ENCODE assay signal across 22 cellular contexts in the genomic region with DNA sequence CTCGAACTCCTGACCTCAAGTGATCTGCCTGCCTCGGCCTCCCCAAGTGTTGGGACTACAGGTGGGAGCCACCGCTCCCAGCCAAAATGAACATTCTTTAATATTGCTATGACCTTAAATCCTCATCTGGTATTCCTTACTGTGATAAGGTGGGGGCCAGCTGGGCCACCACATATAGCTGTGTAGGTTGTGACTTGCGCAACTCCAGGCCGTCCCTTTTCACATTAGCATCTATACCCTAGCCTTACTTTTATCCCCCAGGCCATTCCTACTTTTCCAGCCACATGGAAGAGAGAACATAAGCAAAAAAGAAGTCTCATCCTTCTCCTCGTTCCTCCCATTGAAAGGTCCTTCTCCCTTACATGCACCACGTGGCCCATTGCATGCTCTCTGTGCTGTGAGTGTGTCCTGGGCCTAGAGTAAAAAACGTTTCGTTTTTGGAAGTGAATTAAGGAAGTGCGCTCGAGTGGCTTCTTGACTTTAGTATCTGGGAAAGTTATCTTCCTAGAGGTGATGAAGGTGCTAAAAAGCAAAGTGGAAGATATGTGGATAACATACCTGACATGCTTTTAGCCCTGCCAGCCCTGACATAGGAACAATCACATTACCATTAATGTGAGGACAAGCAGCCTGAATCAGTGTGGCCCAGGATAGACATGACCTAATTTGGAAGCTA. TPM values are rescaled to one million over a fixed set of nuclear protein-coding genes. Genes with fewer than 3 reads are reported as not detected.
DNase-seq lines count a peak whose midpoint lies in the region; ATAC-seq, FAIRE-seq and TF ChIP-seq lines count a peak whose summit lies in the region.
"Had no signal": no experiment of that assay in that cellular context is flagged by ENCODE, and none has a peak within 500 bp of the region (broad histone marks: within the 10 kb centered on the region; RNA-seq: fewer than 3 reads in every experiment).

No MANE protein-coding gene starts in this region.

- H4K91ac ChIP-seq in mesenchymal stem cell (ENCODE audit: low read length), result no peak overlapping the region

- no peak overlapping the region for H3K4me2 ChIP-seq in astrocyte (ENCODE audit: low read length)
- H3K4me2 ChIP-seq in mesenchymal stem cell (ENCODE audit: low read length, poor library complexity, severe bottlenecking), result no peak overlapping the region

- H2BK120ac ChIP-seq in mesenchymal stem cell (ENCODE audit: low read depth, low read length), result no peak overlapping the region

- H2BK15ac ChIP-seq in mesenchymal stem cell (ENCODE audit: low read depth, poor library complexity, severe bottlenecking), result no peak overlapping the region

- no peaks in the 10 kb centered on the region for H3K79me1 ChIP-seq in mesenchymal stem cell (replicated peaks; ENCODE audit: low read length, poor library complexity, severe bottlenecking)

- 95% methylated on average over 10 of the region's 11 CpGs for WGBS in mesenchymal stem cell

- DNase-seq in M059J (ENCODE audit: low read depth) (peak; percentile 49), astrocyte (ENCODE audit: low read depth) (no peak), mesenchymal stem cell (no peak), type B pancreatic cell (ENCODE audit: extremely low spot score, unreplicated experiment) (no peak), NCI-H1105 treated with DMSO at 0.1 percent for 48 hours (lab: John Stamatoyannopoulos, UW) (no peak)
- DNase-seq: CD4-positive, alpha-beta T cell; effector CD4-positive, alpha-beta T cell; EL; erythroblast; foreskin keratinocyte; naive thymus-derived CD4-positive, alpha-beta T cell; NCI-H1048; NCI-H1930; RPMI8226; stimulated activated CD4-positive, alpha-beta T cell treated with anti-CD3 and anti-CD28 coated beads, Interleukin-4, amount 100 ng/mL, for 4 hours; stimulated activated naive CD4-positive, alpha-beta T cell treated with Interleukin-2 at 50 U/mL for 16 hours had no signal

- H2BK12ac ChIP-seq in mesenchymal stem cell (ENCODE audit: low read length in 2 of 2), result peak overlapping the region; percentile 3 to 26

- no peak for FAIRE-seq in astrocyte (lab: Jason Lieb, UNC)
- FAIRE-seq: GM19239 had no signal

- H2AK5ac ChIP-seq in mesenchymal stem cell (ENCODE audit: low read length, severe bottlenecking), result no peak overlapping the region

- H3K36me3 ChIP-seq in astrocyte (ENCODE audit: insufficient read depth, low read length) (no peaks in the 10 kb centered on the region), mesenchymal stem cell (ENCODE audit: control insufficient read depth in 1 of 2, insufficient read depth in 2 of 2, low read depth in 1 of 2, low read length in 2 of 2) (no peaks in the 10 kb centered on the region)
- H3K36me3 ChIP-seq: ovary, right atrium auricular region had no signal

- H2BK5ac ChIP-seq in mesenchymal stem cell (ENCODE audit: low read depth, low read length, poor library complexity, severe bottlenecking), result no peak overlapping the region

- TF ChIP-seq CTCF in astrocyte (IDR thresholded peaks at IDR 0.05; ENCODE audit: insufficient read depth, low read depth, low read length) (no peak), type B pancreatic cell (conservative IDR thresholded peaks at IDR 0.05) (no peak)

- H3K27me3 Mint-ChIP-seq in astrocyte (ENCODE audit: low read depth, unreplicated experiment) (no peaks in the 10 kb centered on the region), type B pancreatic cell (no peaks in the 10 kb centered on the region)
- H3K27me3 Mint-ChIP-seq: activated naive CD8-positive, alpha-beta T cell; CD4-positive, alpha-beta T cell had no signal

- peak overlapping the region; percentile 9 for H4K8ac ChIP-seq in mesenchymal stem cell (ENCODE audit: low read length)

- H3K27ac ChIP-seq in astrocyte (ENCODE audit: low read depth, low read length) (no peak overlapping the region), mesenchymal stem cell (ENCODE audit: low read length, poor library complexity, severe bottlenecking) (no peak overlapping the region)

- ATAC-seq in HG03469 (IDR thresholded peaks at IDR 0.05; ENCODE audit: unreplicated experiment) (no peak), GM21528 (IDR thresholded peaks at IDR 0.05; ENCODE audit: low FRiP score, unreplicated experiment) (no peak)
- ATAC-seq: naive thymus-derived CD4-positive, alpha-beta T cell had no signal

- H3K79me2 ChIP-seq in astrocyte (ENCODE audit: insufficient read depth, low read length), result no peaks in the 10 kb centered on the region

- H3K27me3 ChIP-seq in astrocyte (ENCODE audit: insufficient read depth, low read length), result no peaks in the 10 kb centered on the region
- no peaks in the 10 kb centered on the region for H3K27me3 ChIP-seq in mesenchymal stem cell (ENCODE audit: control insufficient read depth in 1 of 2, insufficient read depth in 1 of 2, low read length in 2 of 2)
- H3K27me3 ChIP-seq: foreskin keratinocyte, ovary, right atrium auricular region had no signal

- H3K4ac ChIP-seq in mesenchymal stem cell (ENCODE audit: low read depth in 1 of 2, low read length in 2 of 2), result no peak overlapping the region

- H2AFZ ChIP-seq in astrocyte (ENCODE audit: low read depth, low read length) (no peak overlapping the region), mesenchymal stem cell (ENCODE audit: low read depth, low read length) (no peak overlapping the region)

- H3K9me3 ChIP-seq in astrocyte (ENCODE audit: insufficient read depth, low read depth, low read length), result no peaks in the 10 kb centered on the region
- H3K9me3 ChIP-seq in mesenchymal stem cell (ENCODE audit: control insufficient read depth, low read length), result no peaks in the 10 kb centered on the region
- H3K9me3 ChIP-seq: ovary, right atrium auricular region had no signal

- no peak overlapping the region for H3K18ac ChIP-seq in mesenchymal stem cell (ENCODE audit: low read depth in 1 of 2, low read length in 2 of 2)

- H3K4me1 ChIP-seq in astrocyte (ENCODE audit: insufficient read depth, low read length) (peaks cover 11% of the 10 kb centered on the region), mesenchymal stem cell (ENCODE audit: control insufficient read depth, insufficient read depth, low read depth, low read length) (peaks cover 7% of the 10 kb centered on the region)

- no peak overlapping the region for H3K23ac ChIP-seq in mesenchymal stem cell (ENCODE audit: low read length in 2 of 2)

- no peak overlapping the region for H3K14ac ChIP-seq in mesenchymal stem cell (ENCODE audit: low read length in 2 of 2)

- H3K4me1 Mint-ChIP-seq in astrocyte (ENCODE audit: low read depth, unreplicated experiment) (peaks cover 9% of the 10 kb centered on the region), type B pancreatic cell (ENCODE audit: unreplicated experiment) (peaks cover 6% of the 10 kb centered on the region)

- H3K9ac ChIP-seq in astrocyte (ENCODE audit: low read length) (no peak overlapping the region), mesenchymal stem cell (ENCODE audit: low read length) (no peak overlapping the region)

- H3K36me3 Mint-ChIP-seq in astrocyte (ENCODE audit: low read depth, unreplicated experiment), result no peaks in the 10 kb centered on the region
- no peaks in the 10 kb centered on the region for H3K36me3 Mint-ChIP-seq in type B pancreatic cell
- H3K36me3 Mint-ChIP-seq: activated naive CD8-positive, alpha-beta T cell; naive thymus-derived CD4-positive, alpha-beta T cell had no signal

- H4K20me1 ChIP-seq in astrocyte (ENCODE audit: insufficient read depth, low read length), result no peaks in the 10 kb centered on the region

- H3K4me3 ChIP-seq in astrocyte (ENCODE audit: insufficient read depth, low read depth, low read length) (no peak overlapping the region), mesenchymal stem cell (ENCODE audit: insufficient read depth in 1 of 2, low read depth in 1 of 2, low read length in 2 of 2) (no peak overlapping the region)
- H3K4me3 ChIP-seq: ovary, right atrium auricular region had no signal

- no peaks in the 10 kb centered on the region for H3K9me3 Mint-ChIP-seq in astrocyte (ENCODE audit: unreplicated experiment)
- H3K9me3 Mint-ChIP-seq in type B pancreatic cell, result no peaks in the 10 kb centered on the region
- H3K9me3 Mint-ChIP-seq: CD4-positive, alpha-beta T cell had no signal

- H3K4me3 Mint-ChIP-seq in astrocyte (ENCODE audit: unreplicated experiment) (no peak overlapping the region), type B pancreatic cell (no peak overlapping the region)
- H3K4me3 Mint-ChIP-seq: activated naive CD8-positive, alpha-beta T cell; CD4-positive, alpha-beta T cell; naive thymus-derived CD4-positive, alpha-beta T cell had no signal

- H3K27ac Mint-ChIP-seq in astrocyte (ENCODE audit: unreplicated experiment) (peak overlapping the region; percentile 95), type B pancreatic cell (peak overlapping the region; percentile 61)
- H3K27ac Mint-ChIP-seq: activated naive CD8-positive, alpha-beta T cell; CD4-positive, alpha-beta T cell; naive thymus-derived CD4-positive, alpha-beta T cell had no signal

RNA-seq across cellular contexts. Expression of gene KIF13A, which starts 56.8 kb away (rescaled TPM):
- 27.2 and 60.1 TPM in 2 replicates for total RNA-seq in M059J (2014; rRNA removed; shearing (Covaris generic))
- total RNA-seq in astrocyte (38.1 and 38.4 TPM in 2 replicates), type B pancreatic cell (ENCODE audit: low replicate concordance) (36.9 and 40.1 TPM in 2 replicates)
- polyA plus RNA-seq in mesenchymal stem cell (2013, experiment 1 of 2), result 34.7 TPM
- 33.3 TPM for polyA plus RNA-seq in mesenchymal stem cell (2013, experiment 2 of 2)
- polyA plus RNA-seq: naive thymus-derived CD4-positive, alpha-beta T cell had no signal
